In the genomic region with DNA sequence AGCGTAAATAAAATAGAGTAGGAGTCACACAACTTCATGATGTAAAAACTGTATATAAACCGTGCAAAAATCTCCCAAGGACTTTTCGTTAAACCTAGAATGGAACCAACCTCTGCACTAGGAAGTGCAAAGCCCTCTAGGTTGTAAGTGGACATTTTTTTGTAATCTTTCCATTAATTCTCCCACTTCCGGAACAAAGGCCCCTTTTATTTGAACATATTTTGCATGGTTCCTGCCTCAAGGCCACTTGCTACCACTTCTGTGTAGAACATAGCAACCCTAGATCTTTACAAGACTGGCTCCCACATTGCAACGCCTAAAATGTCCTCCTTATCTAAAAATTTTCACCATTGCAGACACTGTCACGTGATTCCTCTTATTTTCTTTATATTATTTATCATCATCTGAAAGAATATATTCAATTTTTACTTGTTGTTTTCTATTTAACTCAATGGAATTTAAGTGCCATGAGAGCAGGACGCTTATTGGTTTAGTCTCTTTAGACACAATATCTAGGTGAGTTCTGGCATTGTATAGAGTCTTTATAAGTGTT, we compare ENCODE assay signal across 22 cellular contexts.
A peak's percentile ranks its signal among the peaks of the same experiment; 100 is the strongest.
DNase-seq lines count a peak whose midpoint lies in the region; ATAC-seq, FAIRE-seq and TF ChIP-seq lines count a peak whose summit lies in the region.
"Had no signal": no experiment of that assay in that cellular context is flagged by ENCODE, and none has a peak within 500 bp of the region (broad histone marks: within the 10 kb centered on the region; RNA-seq: fewer than 3 reads in every experiment).

No MANE protein-coding gene starts in this region.

- H3K4me3 ChIP-seq in HepG2 (replicated peaks in 1 of 3; ENCODE audit: insufficient read depth in 1 of 3, low read depth in 2 of 3, low read length in 3 of 3) = no peak overlapping the region; a peak in 1 of 6 replicates
- no peak overlapping the region for H3K4me3 ChIP-seq in right lobe of liver
- no peak overlapping the region for H3K4me3 ChIP-seq in testis
- H3K4me3 ChIP-seq: A549; BLaER1 treated with 17β-estradiol and CSF1 and Interleukin-3, amounts not matched to agents 10 nM and 100 nM had no signal

- intact Hi-C loops in HepG2 (cut with micrococcal nuclease; ENCODE audit: unreplicated experiment) = no loop called here
- intact Hi-C loops in right lobe of liver (cut with DNase I) = no loop called here
- intact Hi-C loops in testis (cut with DNase I; ENCODE audit: low total_unique reads) = no loop called here

- no peak for DNase-seq in HepG2 (ENCODE audit: low spot score)
- no peak for DNase-seq in right lobe of liver
- DNase-seq in SK-MEL-5 (ENCODE audit: low read depth, low spot score) = peak; percentile 6
- DNase-seq in epidermal melanocyte (ENCODE audit: insufficient read length, low spot score) = peak; percentile 21
- peak; percentile 14 for DNase-seq in testis
- no peak for DNase-seq in cerebellar nuclear complex (lab: John Stamatoyannopoulos, UW)
- no peak for DNase-seq in UCSD-AML1 (lab: John Stamatoyannopoulos, UW; ENCODE audit: unreplicated experiment)
- DNase-seq: AML-193; CD4-positive, alpha-beta T cell; CD8-positive, alpha-beta T cell; COR-L47; DMS 273 treated with DMSO at 0.1 percent for 48 hours; DMS79 treated with DMSO at 0.1 percent for 48 hours; GF-D8 had no signal

- no peaks in the 10 kb centered on the region for H3K79me2 ChIP-seq in HepG2 (ENCODE audit: insufficient read depth, low read length)

- no peak for TF ChIP-seq POLR2A in HepG2 (IDR thresholded peaks at IDR 0.05; ENCODE audit: insufficient read depth in 1 of 2, low read depth in 2 of 2, low read length in 2 of 2)
- no peak for TF ChIP-seq POLR2A in right lobe of liver (IDR thresholded peaks at IDR 0.05)
- TF ChIP-seq POLR2A in testis (IDR thresholded peaks at IDR 0.05) = no peak

- no TSS peak for BruUV-seq in HepG2 (replicated peaks; lab: Mats Ljungman, UMichigan)

- TF ChIP-seq CTCF in HepG2 (CRISPR knock-in tag; IDR thresholded peaks at IDR 0.05) (no peak), right lobe of liver (IDR thresholded peaks at IDR 0.05) (no peak), testis (IDR thresholded peaks at IDR 0.05) (no peak)

- TF ChIP-seq RAD21 in HepG2 (CRISPR knock-in tag; IDR thresholded peaks at IDR 0.05) = no peak

- ATAC-seq in HepG2 = no peak
- ATAC-seq in right lobe of liver = no peak
- ATAC-seq in HG03280 (IDR thresholded peaks at IDR 0.05; ENCODE audit: unreplicated experiment) = no peak
- ATAC-seq: A549; CD8-positive, alpha-beta T cell had no signal

- H3K9me3 ChIP-seq in HepG2 (ENCODE audit: low read length) (no peaks in the 10 kb centered on the region), right lobe of liver (no peaks in the 10 kb centered on the region), testis (no peaks in the 10 kb centered on the region)
- H3K9me3 ChIP-seq: A549; BLaER1 treated with 17β-estradiol and CSF1 and Interleukin-3, amounts not matched to agents 10 nM and 100 nM had no signal

- H3K27ac ChIP-seq in HepG2 (ENCODE audit: extremely low read length, insufficient read depth, low read length) = no peak overlapping the region
- H3K27ac ChIP-seq in right lobe of liver = no peak overlapping the region
- no peak overlapping the region for H3K27ac ChIP-seq in testis
- H3K27ac ChIP-seq: 22Rv1; A549; BLaER1 treated with 17β-estradiol and CSF1 and Interleukin-3, amounts not matched to agents 10 nM and 100 nM; C4-2B had no signal

- no peak overlapping the region for H3K4me2 ChIP-seq in HepG2 (ENCODE audit: low read depth, low read length)
- H3K4me2 ChIP-seq: A549; BLaER1 treated with 17β-estradiol and CSF1 and Interleukin-3, amounts not matched to agents 10 nM and 100 nM had no signal

- 12% methylated on average over 7 of the region's 7 CpGs for WGBS in HepG2 (ENCODE audit: low lambda C conversion rate)
- WGBS in right lobe of liver (ENCODE audit: insufficient coverage, low coverage, low lambda C conversion rate, missing lambda C conversion rate) = 56% methylated on average over 7 of the region's 7 CpGs
- 52 to 67% methylated on average over 7 of the region's 7 CpGs for WGBS in testis, 2 donors

- no peak overlapping the region for H3K9ac ChIP-seq in HepG2 (ENCODE audit: insufficient read depth, low read depth, low read length)
- H3K9ac ChIP-seq: BLaER1 treated with 17β-estradiol and CSF1 and Interleukin-3, amounts not matched to agents 10 nM and 100 nM had no signal

- no peaks in the 10 kb centered on the region for H4K20me1 ChIP-seq in HepG2 (ENCODE audit: insufficient read depth, low read length)
- H4K20me1 ChIP-seq: BLaER1 treated with 17β-estradiol and CSF1 and Interleukin-3, amounts not matched to agents 10 nM and 100 nM had no signal

- no peaks in the 10 kb centered on the region for H3K4me1 ChIP-seq in HepG2 (ENCODE audit: insufficient read depth, low read length)
- H3K4me1 ChIP-seq in right lobe of liver = no peaks in the 10 kb centered on the region
- H3K4me1 ChIP-seq in testis = no peaks in the 10 kb centered on the region
- H3K4me1 ChIP-seq: A549; BLaER1 treated with 17β-estradiol and CSF1 and Interleukin-3, amounts not matched to agents 10 nM and 100 nM had no signal

- in situ Hi-C loops in HepG2 (cut with HindIII; ENCODE audit: extremely low pct_ligation_motif_present, low pct_unique_long_range_greater_than_20kb) (no loop called here), SK-MEL-5 (cut with HindIII; ENCODE audit: low pct_unique_long_range_greater_than_20kb, low sequenced_read_pairs) (no loop called here)

- CTCF ChIA-PET in HepG2 (lab: Yijun Ruan, JAX; ENCODE audit: low intra/inter-chr PET ratio, low total read pairs) = no interaction called here

- H3K27me3 ChIP-seq in HepG2 (ENCODE audit: control insufficient read depth in 1 of 2, insufficient read depth in 2 of 2, low read length in 2 of 2) (no peaks in the 10 kb centered on the region), right lobe of liver (no peaks in the 10 kb centered on the region), testis (no peaks in the 10 kb centered on the region)
- H3K27me3 ChIP-seq: BLaER1 treated with 17β-estradiol and CSF1 and Interleukin-3, amounts not matched to agents 10 nM and 100 nM had no signal

- no peak for TF ChIP-seq EP300 in HepG2 (IDR thresholded peaks at IDR 0.05; ENCODE audit: low read depth in 2 of 2, low read length in 2 of 2)
- no peak for TF ChIP-seq EP300 in HepG2 (CRISPR knock-in tag; IDR thresholded peaks at IDR 0.05; ENCODE audit: borderline replicate concordance)

- no peak overlapping the region for H2AFZ ChIP-seq in HepG2 (ENCODE audit: low read length)

- H3K36me3 ChIP-seq in HepG2 (replicated peaks in 1 of 2; ENCODE audit: control insufficient read depth in 1 of 2, insufficient read depth in 2 of 2, low read length in 2 of 2) (no peaks in the 10 kb centered on the region), right lobe of liver (no peaks in the 10 kb centered on the region), testis (ENCODE audit: low read depth, missing control alignments) (no peaks in the 10 kb centered on the region)
- H3K36me3 ChIP-seq: BLaER1 treated with 17β-estradiol and CSF1 and Interleukin-3, amounts not matched to agents 10 nM and 100 nM had no signal

- POLR2A ChIA-PET in HepG2 (lab: Yijun Ruan, JAX) = no interaction called here

- no peak for FAIRE-seq in HepG2 (lab: Jason Lieb, UNC)
- FAIRE-seq: A549, G401.6, GM12891, GM19239 had no signal

TF ChIP-seq in HepG2, 621 proteins besides CTCF, POLR2A, EP300 and RAD21:
- TF ChIP-seq KDM1A (CRISPR knock-in tag; IDR thresholded peaks at IDR 0.05) = no peak
- peak; percentile 74; the same call in 1 of the 2 replicates for TF ChIP-seq RAD51 (IDR thresholded peaks at IDR 0.05; ENCODE audit: borderline replicate concordance)
TF ChIP-seq in HepG2: peak in this region for 1.

Comparison
In these comparisons a context has a peak if more than half of its experiments do, and no peak if none do; other contexts are left out.
1. DNase-seq: peak in SK-MEL-5 (single experiment), epidermal melanocyte (single experiment) and testis (single experiment); none in HepG2 (single experiment), right lobe of liver (0 of 3), cerebellar nuclear complex (0 of 2) and UCSD-AML1 (single experiment).